ENCODE assay signal across 8 cellular contexts in genomic region chr3:180601688-180602666, GRCh38. TPM values are rescaled to one million over a fixed set of nuclear protein-coding genes. Genes with fewer than 3 reads are reported as not detected.
DNase-seq lines count a peak whose midpoint lies in the region; ATAC-seq, FAIRE-seq and TF ChIP-seq lines count a peak whose summit lies in the region.

TSS of gene TTC14 (plus strand) at chr3:180602163. CDS start at chr3:180602262, 99 bp downstream.

- ATAC-seq in GM19025 (IDR thresholded peaks at IDR 0.05; ENCODE audit: low read depth, unreplicated experiment), result peak; percentile 97
- peak; percentile 98 for ATAC-seq in HG03342 (IDR thresholded peaks at IDR 0.05; ENCODE audit: unreplicated experiment)

- TF ChIP-seq CTCF in AG10803 (conservative IDR thresholded peaks at IDR 0.05; ENCODE audit: low read length), result no peak
- TF ChIP-seq CTCF in kidney (IDR thresholded peaks at IDR 0.05; ENCODE audit: borderline replicate concordance, extremely low read depth, insufficient read depth), result no peak

- peaks cover 0 to 3% of the 10 kb centered on the region in 2 donors for H3K9me3 ChIP-seq in kidney (ENCODE audit: control insufficient read depth in 1 of 2, low read length in 2 of 2)

- peak within 1 kb of the TSS in 1 of 2 donors; percentile 11 for H3K27ac ChIP-seq in kidney (ENCODE audit: low read depth in 2 of 2, low read length in 2 of 2)

- H3K9ac ChIP-seq in kidney (ENCODE audit: low read length in 2 of 2), result peak within 1 kb of the TSS; percentile 67 to 71

- intact Hi-C loops in kidney (cut with DNase I), result no loop called here

- H3K36me3 ChIP-seq in kidney (ENCODE audit: control insufficient read depth in 1 of 2, insufficient read depth in 2 of 2, low read length in 2 of 2), result peaks cover 10 to 29% of the 10 kb centered on the region in 2 donors

- DNase-seq in AG10803 (ENCODE audit: low read depth), result peak; percentile 96
- DNase-seq in NCI-H446 treated with DMSO at 0.1 percent for 48 hours (lab: John Stamatoyannopoulos, UW), result peak; percentile 96
- DNase-seq in activated CD4-positive, CD25-positive, alpha-beta regulatory T cell treated with anti-CD3 and anti-CD28 coated beads, Interleukin-2, amount 50 U/mL, for 72 hours, result peak; percentile 91
- peak; percentile 90 for DNase-seq in cerebellum (ENCODE audit: low spot score)
- peak; percentile 96 for DNase-seq in kidney
- DNase-seq in stimulated activated CD4-positive, alpha-beta T cell treated with anti-CD3 and anti-CD28 coated beads, Interleukin-15, amount 100 ng/mL, for 24 hours, result peak; percentile 95

- FAIRE-seq in kidney (lab: Jason Lieb, UNC), result peak; percentile 23

- H3K4me1 ChIP-seq in kidney (ENCODE audit: control insufficient read depth in 1 of 2, insufficient read depth in 1 of 2, low read depth in 1 of 2, low read length in 2 of 2), result peaks cover 0 to 6% of the 10 kb centered on the region in 2 donors

- H3K4me3 ChIP-seq in AG10803 (ENCODE audit: low read length) (peak within 1 kb of the TSS; percentile 84), kidney (ENCODE audit: low read length in 2 of 2) (peak within 1 kb of the TSS; percentile 90 to 98)

RNA-seq across cellular contexts. Expression of gene TTC14, which starts in this region (rescaled TPM):
- total RNA-seq in cerebellum (64.4 TPM), kidney (52.8 TPM)
- polyA plus RNA-seq in kidney (ENCODE audit: insufficient read depth, low read depth, low replicate concordance), result 28.5 TPM
